Comparison of ENCODE assay signal across 1 cellular context in the genomic region with DNA sequence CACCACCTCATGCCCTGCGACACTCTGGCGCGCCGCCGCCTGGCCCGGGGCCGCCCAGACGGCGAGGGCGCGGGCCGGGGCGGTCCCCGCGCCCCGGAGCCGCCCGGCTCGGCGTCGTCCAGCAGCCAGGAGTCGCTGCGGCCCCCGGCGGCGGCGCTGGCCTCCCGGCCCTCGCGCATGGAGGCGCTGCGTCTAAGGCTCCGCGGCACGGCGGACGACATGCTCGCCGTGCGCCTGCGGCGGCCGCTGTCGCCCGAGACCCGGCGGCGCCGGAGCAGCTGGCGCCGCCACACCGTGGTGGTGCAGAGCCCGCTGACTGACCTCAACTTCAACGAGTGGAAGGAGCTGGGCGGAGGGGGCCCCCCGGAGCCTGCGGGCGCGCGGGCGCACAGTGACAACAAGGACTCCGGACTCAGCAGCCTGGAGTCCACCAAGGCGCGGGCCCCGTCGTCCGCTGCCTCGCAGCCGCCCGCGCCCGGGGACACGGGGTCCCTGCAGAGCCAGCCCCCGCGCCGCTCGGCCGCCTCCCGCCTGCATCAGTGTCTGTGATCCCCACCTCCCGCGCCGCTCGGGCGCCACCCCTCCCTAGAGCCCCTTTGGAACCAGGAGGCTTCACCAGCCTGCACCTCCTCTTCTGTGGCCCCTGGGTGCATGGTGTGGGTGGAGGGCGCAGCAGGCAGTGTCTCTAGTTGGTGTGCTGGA.
TF ChIP-seq lines count a peak whose summit lies in the region.

No MANE protein-coding gene starts in this region.

TF ChIP-seq in GM23338, 12 proteins besides CTCF, POLR2A, EP300 and RAD21 (continued from another document):
- TF ChIP-seq, protein P1, sequence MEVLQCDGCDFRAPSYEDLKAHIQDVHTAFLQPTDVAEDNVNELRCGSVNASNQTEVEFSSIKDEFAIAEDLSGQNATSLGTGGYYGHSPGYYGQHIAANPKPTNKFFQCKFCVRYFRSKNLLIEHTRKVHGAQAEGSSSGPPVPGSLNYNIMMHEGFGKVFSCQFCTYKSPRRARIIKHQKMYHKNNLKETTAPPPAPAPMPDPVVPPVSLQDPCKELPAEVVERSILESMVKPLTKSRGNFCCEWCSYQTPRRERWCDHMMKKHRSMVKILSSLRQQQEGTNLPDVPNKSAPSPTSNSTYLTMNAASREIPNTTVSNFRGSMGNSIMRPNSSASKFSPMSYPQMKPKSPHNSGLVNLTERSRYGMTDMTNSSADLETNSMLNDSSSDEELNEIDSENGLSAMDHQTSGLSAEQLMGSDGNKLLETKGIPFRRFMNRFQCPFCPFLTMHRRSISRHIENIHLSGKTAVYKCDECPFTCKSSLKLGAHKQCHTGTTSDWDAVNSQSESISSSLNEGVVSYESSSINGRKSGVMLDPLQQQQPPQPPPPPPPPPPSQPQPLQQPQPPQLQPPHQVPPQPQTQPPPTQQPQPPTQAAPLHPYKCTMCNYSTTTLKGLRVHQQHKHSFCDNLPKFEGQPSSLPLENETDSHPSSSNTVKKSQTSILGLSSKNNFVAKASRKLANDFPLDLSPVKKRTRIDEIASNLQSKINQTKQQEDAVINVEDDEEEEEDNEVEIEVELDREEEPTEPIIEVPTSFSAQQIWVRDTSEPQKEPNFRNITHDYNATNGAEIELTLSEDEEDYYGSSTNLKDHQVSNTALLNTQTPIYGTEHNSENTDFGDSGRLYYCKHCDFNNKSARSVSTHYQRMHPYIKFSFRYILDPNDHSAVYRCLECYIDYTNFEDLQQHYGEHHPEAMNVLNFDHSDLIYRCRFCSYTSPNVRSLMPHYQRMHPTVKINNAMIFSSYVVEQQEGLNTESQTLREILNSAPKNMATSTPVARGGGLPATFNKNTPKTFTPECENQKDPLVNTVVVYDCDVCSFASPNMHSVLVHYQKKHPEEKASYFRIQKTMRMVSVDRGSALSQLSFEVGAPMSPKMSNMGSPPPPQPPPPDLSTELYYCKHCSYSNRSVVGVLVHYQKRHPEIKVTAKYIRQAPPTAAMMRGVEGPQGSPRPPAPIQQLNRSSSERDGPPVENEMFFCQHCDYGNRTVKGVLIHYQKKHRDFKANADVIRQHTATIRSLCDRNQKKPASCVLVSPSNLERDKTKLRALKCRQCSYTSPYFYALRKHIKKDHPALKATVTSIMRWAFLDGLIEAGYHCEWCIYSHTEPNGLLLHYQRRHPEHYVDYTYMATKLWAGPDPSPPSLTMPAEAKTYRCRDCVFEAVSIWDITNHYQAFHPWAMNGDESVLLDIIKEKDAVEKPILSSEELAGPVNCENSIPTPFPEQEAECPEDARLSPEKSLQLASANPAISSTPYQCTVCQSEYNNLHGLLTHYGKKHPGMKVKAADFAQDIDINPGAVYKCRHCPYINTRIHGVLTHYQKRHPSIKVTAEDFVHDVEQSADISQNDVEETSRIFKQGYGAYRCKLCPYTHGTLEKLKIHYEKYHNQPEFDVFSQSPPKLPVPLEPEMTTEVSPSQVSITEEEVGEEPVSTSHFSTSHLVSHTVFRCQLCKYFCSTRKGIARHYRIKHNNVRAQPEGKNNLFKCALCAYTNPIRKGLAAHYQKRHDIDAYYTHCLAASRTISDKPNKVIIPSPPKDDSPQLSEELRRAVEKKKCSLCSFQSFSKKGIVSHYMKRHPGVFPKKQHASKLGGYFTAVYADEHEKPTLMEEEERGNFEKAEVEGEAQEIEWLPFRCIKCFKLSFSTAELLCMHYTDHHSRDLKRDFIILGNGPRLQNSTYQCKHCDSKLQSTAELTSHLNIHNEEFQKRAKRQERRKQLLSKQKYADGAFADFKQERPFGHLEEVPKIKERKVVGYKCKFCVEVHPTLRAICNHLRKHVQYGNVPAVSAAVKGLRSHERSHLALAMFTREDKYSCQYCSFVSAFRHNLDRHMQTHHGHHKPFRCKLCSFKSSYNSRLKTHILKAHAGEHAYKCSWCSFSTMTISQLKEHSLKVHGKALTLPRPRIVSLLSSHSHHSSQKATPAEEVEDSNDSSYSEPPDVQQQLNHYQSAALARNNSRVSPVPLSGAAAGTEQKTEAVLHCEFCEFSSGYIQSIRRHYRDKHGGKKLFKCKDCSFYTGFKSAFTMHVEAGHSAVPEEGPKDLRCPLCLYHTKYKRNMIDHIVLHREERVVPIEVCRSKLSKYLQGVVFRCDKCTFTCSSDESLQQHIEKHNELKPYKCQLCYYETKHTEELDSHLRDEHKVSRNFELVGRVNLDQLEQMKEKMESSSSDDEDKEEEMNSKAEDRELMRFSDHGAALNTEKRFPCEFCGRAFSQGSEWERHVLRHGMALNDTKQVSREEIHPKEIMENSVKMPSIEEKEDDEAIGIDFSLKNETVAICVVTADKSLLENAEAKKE (CRISPR knock-in tag; IDR thresholded peaks at IDR 0.05), result no peak
